ENCODE assay signal across 1 cellular context in the genomic region with DNA sequence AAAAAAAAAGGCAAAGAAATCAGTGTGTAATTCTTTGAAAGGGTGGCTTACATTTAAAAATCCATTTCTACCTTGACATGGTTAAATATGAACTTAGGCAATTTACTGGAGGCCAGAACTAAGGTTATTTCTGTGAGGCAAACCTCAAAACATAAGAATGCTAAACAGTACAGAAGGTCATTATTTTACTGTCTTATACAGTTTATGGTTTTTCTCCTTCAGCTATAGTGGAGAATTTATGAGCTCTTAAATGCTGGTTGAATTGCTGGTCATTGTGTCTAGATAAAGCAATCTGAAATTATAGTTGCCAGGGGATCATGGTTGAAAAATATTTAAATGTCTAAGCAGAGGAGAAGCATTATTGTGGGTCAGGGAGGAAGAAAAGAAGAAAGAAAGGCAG.
TF ChIP-seq lines count a peak whose summit lies in the region.

No MANE protein-coding gene starts in this region.

TF ChIP-seq in GM23338, 12 proteins besides CTCF, POLR2A, EP300 and RAD21 (continued from another document):
- TF ChIP-seq, protein P1, sequence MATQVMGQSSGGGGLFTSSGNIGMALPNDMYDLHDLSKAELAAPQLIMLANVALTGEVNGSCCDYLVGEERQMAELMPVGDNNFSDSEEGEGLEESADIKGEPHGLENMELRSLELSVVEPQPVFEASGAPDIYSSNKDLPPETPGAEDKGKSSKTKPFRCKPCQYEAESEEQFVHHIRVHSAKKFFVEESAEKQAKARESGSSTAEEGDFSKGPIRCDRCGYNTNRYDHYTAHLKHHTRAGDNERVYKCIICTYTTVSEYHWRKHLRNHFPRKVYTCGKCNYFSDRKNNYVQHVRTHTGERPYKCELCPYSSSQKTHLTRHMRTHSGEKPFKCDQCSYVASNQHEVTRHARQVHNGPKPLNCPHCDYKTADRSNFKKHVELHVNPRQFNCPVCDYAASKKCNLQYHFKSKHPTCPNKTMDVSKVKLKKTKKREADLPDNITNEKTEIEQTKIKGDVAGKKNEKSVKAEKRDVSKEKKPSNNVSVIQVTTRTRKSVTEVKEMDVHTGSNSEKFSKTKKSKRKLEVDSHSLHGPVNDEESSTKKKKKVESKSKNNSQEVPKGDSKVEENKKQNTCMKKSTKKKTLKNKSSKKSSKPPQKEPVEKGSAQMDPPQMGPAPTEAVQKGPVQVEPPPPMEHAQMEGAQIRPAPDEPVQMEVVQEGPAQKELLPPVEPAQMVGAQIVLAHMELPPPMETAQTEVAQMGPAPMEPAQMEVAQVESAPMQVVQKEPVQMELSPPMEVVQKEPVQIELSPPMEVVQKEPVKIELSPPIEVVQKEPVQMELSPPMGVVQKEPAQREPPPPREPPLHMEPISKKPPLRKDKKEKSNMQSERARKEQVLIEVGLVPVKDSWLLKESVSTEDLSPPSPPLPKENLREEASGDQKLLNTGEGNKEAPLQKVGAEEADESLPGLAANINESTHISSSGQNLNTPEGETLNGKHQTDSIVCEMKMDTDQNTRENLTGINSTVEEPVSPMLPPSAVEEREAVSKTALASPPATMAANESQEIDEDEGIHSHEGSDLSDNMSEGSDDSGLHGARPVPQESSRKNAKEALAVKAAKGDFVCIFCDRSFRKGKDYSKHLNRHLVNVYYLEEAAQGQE (IDR thresholded peaks at IDR 0.05; ENCODE audit: unreplicated experiment), result no peak
- TF ChIP-seq POLR2AphosphoS5 (IDR thresholded peaks at IDR 0.05; ENCODE audit: low read depth), result no peak
- TF ChIP-seq ZNF462 (CRISPR knock-in tag; IDR thresholded peaks at IDR 0.05), result no peak
- TF ChIP-seq CREB1 (CRISPR knock-in tag; IDR thresholded peaks at IDR 0.05; ENCODE audit: low read depth), result no peak
